In the genomic region with DNA sequence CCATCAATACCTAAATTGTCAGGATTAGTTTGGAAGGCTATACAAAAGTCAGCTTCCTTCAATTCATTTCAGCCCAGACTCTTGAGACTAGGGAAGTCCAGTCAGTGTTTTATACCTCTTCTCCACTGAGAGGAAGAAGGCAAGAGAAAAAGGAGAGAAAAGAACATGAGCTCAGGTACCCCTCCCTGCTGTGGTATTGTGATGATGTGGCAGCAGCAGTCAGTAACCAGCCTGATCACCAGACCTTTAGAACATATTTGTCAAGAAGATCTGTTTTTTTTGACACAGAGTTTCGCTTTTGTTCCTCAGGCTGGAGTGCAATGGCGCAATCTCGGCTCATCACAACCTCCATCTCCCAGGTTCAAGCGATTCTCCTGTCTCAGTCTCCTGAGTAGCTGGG, we compare ENCODE assay signal across 35 cellular contexts. TPM values are rescaled to one million over a fixed set of nuclear protein-coding genes. Genes with fewer than 3 reads are reported as not detected.
DNase-seq lines count a peak whose midpoint lies in the region; ATAC-seq, FAIRE-seq and TF ChIP-seq lines count a peak whose summit lies in the region.
"Had no signal": no experiment of that assay in that cellular context is flagged by ENCODE, and none has a peak within 500 bp of the region (broad histone marks: within the 10 kb centered on the region; RNA-seq: fewer than 3 reads in every experiment).

No MANE protein-coding gene starts in this region.

- H3K36me3 ChIP-seq in GM12878 (ENCODE audit: control insufficient read depth in 2 of 2, insufficient read depth in 2 of 2, low read length in 1 of 2): peaks cover 0 to 20% of the 10 kb centered on the region in 2 experiments; a peak in 2 of 4 replicates
- peaks cover 97% of the 10 kb centered on the region for H3K36me3 ChIP-seq in lower lobe of right lung
- H3K36me3 ChIP-seq in upper lobe of left lung: peaks cover 17 to 95% (median 48%) of the 10 kb centered on the region in 4 donors

- in situ Hi-C loops in GM12878 (cut with MboI): no loop called here

- H3K9ac ChIP-seq in GM12878 (ENCODE audit: control insufficient read depth, insufficient read depth, low read length): no peak overlapping the region

- TF ChIP-seq EP300 in GM12878 (IDR thresholded peaks at IDR 0.05; ENCODE audit: borderline replicate concordance in 1 of 2, control insufficient read depth in 1 of 2, low read depth in 2 of 2, low read length in 2 of 2) (no peak), upper lobe of left lung (IDR thresholded peaks at IDR 0.05) (no peak)

- H3K4me3 Mint-ChIP-seq in activated CD4-positive, alpha-beta memory T cell treated with anti-CD3 and anti-CD28 coated beads, Interleukin-2, amount 10 ng/mL, durations not matched to agents 7 days and 5 days: no peak overlapping the region
- no peak overlapping the region for H3K4me3 Mint-ChIP-seq in activated CD4-positive, alpha-beta memory T cell treated with anti-CD3 and anti-CD28 coated beads for 36 hours
- H3K4me3 Mint-ChIP-seq: activated CD8-positive, alpha-beta memory T cell treated with anti-CD3 and anti-CD28 coated beads, Interleukin-2, amount 10 ng/mL, durations not matched to agents 7 days and 5 days; activated T-cell treated with anti-CD3 and anti-CD28 coated beads, Interleukin-2, amount 50 U/mL, for 72 hours; CD8-positive, alpha-beta T cell; HFFc6; natural killer cell; T-helper 1 cell treated with Interleukin-12 subunit alpha and Interleukin-12 subunit beta and Interleukin-4 antibody, amounts not matched to agents 30 μg/mL and 1 μg/mL, for 36 hours had no signal

- H3K9me3 ChIP-seq in GM12878 (replicated peaks; ENCODE audit: control insufficient read depth, insufficient read depth, low read length) (no peaks in the 10 kb centered on the region), lower lobe of right lung (no peaks in the 10 kb centered on the region), upper lobe of left lung (no peaks in the 10 kb centered on the region)

- no peak overlapping the region for H3K4me2 ChIP-seq in GM12878 (ENCODE audit: control insufficient read depth, insufficient read depth)

- CTCF ChIA-PET in activated CD4-positive, alpha-beta memory T cell treated with anti-CD3 and anti-CD28 coated beads, Interleukin-2, amount 10 ng/mL, durations not matched to agents 7 days and 5 days (lab: Charles Lee): no interaction called here
- CTCF ChIA-PET in activated CD4-positive, alpha-beta memory T cell treated with anti-CD3 and anti-CD28 coated beads for 36 hours (lab: Charles Lee): interaction anchor here (0.6 kb wide), 1 partner anchor 310 kb away, joined by 3 read pairs; no protein-coding TSS in a partner anchor
- CTCF ChIA-PET in GM12878 (lab: Yijun Ruan, JAX): interaction anchor here (0.9 kb wide), 1 partner anchor 10 kb away, joined by 3 read pairs; no protein-coding TSS in a partner anchor

- H3K4me3 ChIP-seq in GM12878 (no peak overlapping the region), lower lobe of right lung (no peak overlapping the region), upper lobe of left lung (no peak overlapping the region)

- SMC1A ChIA-PET in GM12878 (lab: Charles Lee; ENCODE audit: uncharacterized antibody, unreplicated experiment): interaction anchor here (0.8 kb wide), 1 partner anchor 22 kb away, joined by 3 read pairs; no protein-coding TSS in a partner anchor

- no peak for DNase-seq in activated CD4-positive, alpha-beta memory T cell treated with anti-CD3 and anti-CD28 coated beads, Interleukin-2, amount 10 ng/mL, durations not matched to agents 7 days and 5 days
- no peak for DNase-seq in activated CD4-positive, alpha-beta memory T cell treated with anti-CD3 and anti-CD28 coated beads for 36 hours
- DNase-seq in GM12878 (ENCODE audit: low read depth, low spot score): no peak
- DNase-seq in lower lobe of right lung: no peak
- no peak for DNase-seq in upper lobe of left lung
- DNase-seq in activated effector memory CD4-positive, alpha-beta T cell treated with Interleukin-2 at 50 U/mL for 16 hours: no peak
- no peak for DNase-seq in GM20000 (ENCODE audit: low spot score)
- no peak for DNase-seq in NCI-H69 (lab: John Stamatoyannopoulos, UW)
- DNase-seq: activated CD4-positive, alpha-beta T cell treated with anti-CD3 and anti-CD28 coated beads, Interleukin-2, amount 50 U/mL, for 1 hour; activated CD4-positive, CD25-positive, alpha-beta regulatory T cell; activated CD8-positive, alpha-beta memory T cell treated with anti-CD3 and anti-CD28 coated beads, Interleukin-2, amount 10 ng/mL, durations not matched to agents 7 days and 5 days; activated naive CD4-positive, alpha-beta T cell treated with Interleukin-2 at 50 U/mL for 16 hours; activated T-cell treated with anti-CD3 and anti-CD28 coated beads, Interleukin-2, amount 50 U/mL, for 72 hours; anterior cingulate cortex; CD8-positive, alpha-beta T cell; effector CD4-positive, alpha-beta T cell; glutamatergic neuron; GOT3; HFFc6; IMR-90; left ventricle myocardium superior; natural killer cell; NCI-H1092 treated with DMSO at 0.1 percent for 48 hours; NCI-H1694 treated with DMSO at 0.1 percent for 48 hours; NCI-H446 treated with DMSO at 0.1 percent for 48 hours; NCI-H82; occipital lobe; OCI-M1; stimulated activated naive CD4-positive, alpha-beta T cell treated with Interleukin-2 at 50 U/mL for 16 hours had no signal

- TSS peak; percentile 50 for BruUV-seq in GM12878 (replicated peaks; lab: Mats Ljungman, UMichigan)

- 100% methylated on average over 4 of the region's 4 CpGs for WGBS in GM12878 (ENCODE audit: insufficient coverage, insufficient replicate concordance, low lambda C conversion rate, missing lambda C conversion rate)
- WGBS in upper lobe of left lung, 2 donors: 89 to 92% methylated on average over 4 of the region's 4 CpGs

- H3K27ac Mint-ChIP-seq in activated CD4-positive, alpha-beta memory T cell treated with anti-CD3 and anti-CD28 coated beads, Interleukin-2, amount 10 ng/mL, durations not matched to agents 7 days and 5 days: peak overlapping the region; percentile 2
- H3K27ac Mint-ChIP-seq in activated CD4-positive, alpha-beta memory T cell treated with anti-CD3 and anti-CD28 coated beads for 36 hours: no peak overlapping the region
- H3K27ac Mint-ChIP-seq: activated CD8-positive, alpha-beta memory T cell treated with anti-CD3 and anti-CD28 coated beads, Interleukin-2, amount 10 ng/mL, durations not matched to agents 7 days and 5 days; activated T-cell treated with anti-CD3 and anti-CD28 coated beads, Interleukin-2, amount 50 U/mL, for 72 hours; HFFc6; T-helper 1 cell treated with Interleukin-12 subunit alpha and Interleukin-12 subunit beta and Interleukin-4 antibody, amounts not matched to agents 30 μg/mL and 1 μg/mL, for 36 hours had no signal

- no peaks in the 10 kb centered on the region for H3K4me1 ChIP-seq in GM12878 (ENCODE audit: control insufficient read depth, insufficient read depth, low read length)
- no peaks in the 10 kb centered on the region for H3K4me1 ChIP-seq in lower lobe of right lung
- H3K4me1 ChIP-seq in upper lobe of left lung: no peaks in the 10 kb centered on the region

- H3K9me3 Mint-ChIP-seq in activated CD4-positive, alpha-beta memory T cell treated with anti-CD3 and anti-CD28 coated beads, Interleukin-2, amount 10 ng/mL, durations not matched to agents 7 days and 5 days: no peaks in the 10 kb centered on the region
- no peaks in the 10 kb centered on the region for H3K9me3 Mint-ChIP-seq in activated CD4-positive, alpha-beta memory T cell treated with anti-CD3 and anti-CD28 coated beads for 36 hours
- H3K9me3 Mint-ChIP-seq: activated T-cell treated with anti-CD3 and anti-CD28 coated beads, Interleukin-2, amount 50 U/mL, for 72 hours; CD8-positive, alpha-beta T cell; HFFc6; natural killer cell; T-helper 1 cell treated with Interleukin-12 subunit alpha and Interleukin-12 subunit beta and Interleukin-4 antibody, amounts not matched to agents 30 μg/mL and 1 μg/mL, for 36 hours had no signal

- no peaks in the 10 kb centered on the region for H3K4me1 Mint-ChIP-seq in activated CD4-positive, alpha-beta memory T cell treated with anti-CD3 and anti-CD28 coated beads, Interleukin-2, amount 10 ng/mL, durations not matched to agents 7 days and 5 days
- no peaks in the 10 kb centered on the region for H3K4me1 Mint-ChIP-seq in activated CD4-positive, alpha-beta memory T cell treated with anti-CD3 and anti-CD28 coated beads for 36 hours (ENCODE audit: low read depth)
- H3K4me1 Mint-ChIP-seq: activated CD8-positive, alpha-beta memory T cell treated with anti-CD3 and anti-CD28 coated beads, Interleukin-2, amount 10 ng/mL, durations not matched to agents 7 days and 5 days; natural killer cell had no signal

- no peak overlapping the region for H2AFZ ChIP-seq in GM12878 (ENCODE audit: control insufficient read depth, low read depth, low read length)

- no peak for FAIRE-seq in GM12878 (lab: Jason Lieb, UNC)
- FAIRE-seq: A204.1, colon, islet of Langerhans, TTC549, urothelium cell line had no signal

- H4K20me1 ChIP-seq in GM12878 (ENCODE audit: control insufficient read depth, insufficient read depth): no peaks in the 10 kb centered on the region

- ATAC-seq in GM12878: no peak
- ATAC-seq in lower lobe of right lung: peak; percentile 69
- ATAC-seq in upper lobe of left lung (ENCODE audit: low FRiP score in 2 of 2): peak in 1 of 2 donors; percentile 46
- ATAC-seq: activated CD8-positive, alpha-beta memory T cell treated with anti-CD3 and anti-CD28 coated beads, Interleukin-2, amount 10 ng/mL, durations not matched to agents 7 days and 5 days; activated T-cell treated with anti-CD3 and anti-CD28 coated beads, Interleukin-2, amount 50 U/mL, for 72 hours; CD8-positive, alpha-beta T cell; left ventricle myocardium superior; natural killer cell had no signal

- no peaks in the 10 kb centered on the region for H3K79me2 ChIP-seq in GM12878 (ENCODE audit: control insufficient read depth, insufficient read depth, low read length)

- POLR2A ChIA-PET in activated CD4-positive, alpha-beta memory T cell treated with anti-CD3 and anti-CD28 coated beads, Interleukin-2, amount 10 ng/mL, durations not matched to agents 7 days and 5 days (lab: Charles Lee): interaction anchor here (1.1 kb wide), 1 partner anchor 21 kb away, joined by 7 read pairs; a partner anchor contains a TSS
- POLR2A ChIA-PET in activated CD4-positive, alpha-beta memory T cell treated with anti-CD3 and anti-CD28 coated beads for 36 hours (lab: Charles Lee): no interaction called here
- POLR2A ChIA-PET in GM12878 (lab: Charles Lee): no interaction called here

- RAD21 ChIA-PET in GM12878 (lab: Charles Lee; ENCODE audit: unreplicated experiment): no interaction called here

- TF ChIP-seq RAD21 in GM12878 (IDR thresholded peaks at IDR 0.05; ENCODE audit: insufficient read depth, low read depth, low read length): no peak

- TF ChIP-seq POLR2A in GM12878 (IDR thresholded peaks at IDR 0.05; ENCODE audit: low read depth, low read length) (no peak), upper lobe of left lung (IDR thresholded peaks at IDR 0.05) (no peak)

- no peak overlapping the region for H3K27ac ChIP-seq in GM12878 (ENCODE audit: control insufficient read depth, insufficient read depth)
- H3K27ac ChIP-seq in lower lobe of right lung: peak overlapping the region; percentile 66
- peak overlapping the region in 3 of 4 donors; percentile 40 to 59 (median 42) for H3K27ac ChIP-seq in upper lobe of left lung

- intact Hi-C loops in activated CD4-positive, alpha-beta memory T cell treated with anti-CD3 and anti-CD28 coated beads for 36 hours (cut with micrococcal nuclease): no loop called here
- intact Hi-C loops in GM12878 (cut with micrococcal nuclease; ENCODE audit: unreplicated experiment): no loop called here
- intact Hi-C loops in lower lobe of right lung (cut with DNase I): no loop called here

- TF ChIP-seq CTCF in GM12878 (IDR thresholded peaks at IDR 0.05 in 2 of 3, conservative IDR thresholded peaks at IDR 0.05 in 1 of 3; ENCODE audit: control insufficient read depth in 2 of 3, extremely low read depth in 1 of 3, insufficient read depth in 1 of 3, low read depth in 3 of 3, low read length in 3 of 3) (no peak), lower lobe of right lung (IDR thresholded peaks at IDR 0.05) (no peak), upper lobe of left lung (IDR thresholded peaks at IDR 0.05) (no peak), GM20000 (IDR thresholded peaks at IDR 0.05; ENCODE audit: extremely low read depth, missing control alignments) (no peak)

- no peaks in the 10 kb centered on the region for H3K27me3 ChIP-seq in GM12878 (replicated peaks in 1 of 2; ENCODE audit: control insufficient read depth in 2 of 2, insufficient read depth in 2 of 2, low read length in 1 of 2)
- H3K27me3 ChIP-seq in lower lobe of right lung (ENCODE audit: low read depth): no peaks in the 10 kb centered on the region
- H3K27me3 ChIP-seq in upper lobe of left lung: no peaks in the 10 kb centered on the region

- peaks cover 6% of the 10 kb centered on the region for H3K36me3 Mint-ChIP-seq in activated CD4-positive, alpha-beta memory T cell treated with anti-CD3 and anti-CD28 coated beads, Interleukin-2, amount 10 ng/mL, durations not matched to agents 7 days and 5 days (ENCODE audit: low read depth)
- peaks cover 7% of the 10 kb centered on the region for H3K36me3 Mint-ChIP-seq in activated CD4-positive, alpha-beta memory T cell treated with anti-CD3 and anti-CD28 coated beads for 36 hours

- H3K27me3 Mint-ChIP-seq in activated CD4-positive, alpha-beta memory T cell treated with anti-CD3 and anti-CD28 coated beads, Interleukin-2, amount 10 ng/mL, durations not matched to agents 7 days and 5 days: no peaks in the 10 kb centered on the region
- no peaks in the 10 kb centered on the region for H3K27me3 Mint-ChIP-seq in activated CD4-positive, alpha-beta memory T cell treated with anti-CD3 and anti-CD28 coated beads for 36 hours
- H3K27me3 Mint-ChIP-seq: activated CD8-positive, alpha-beta memory T cell treated with anti-CD3 and anti-CD28 coated beads, Interleukin-2, amount 10 ng/mL, durations not matched to agents 7 days and 5 days had no signal

RNA-seq across cellular contexts. Expression of a gene that starts 21.2 kb away (rescaled TPM):
- total RNA-seq in activated CD4-positive, alpha-beta memory T cell treated with anti-CD3 and anti-CD28 coated beads, Interleukin-2, amount 10 ng/mL, durations not matched to agents 7 days and 5 days: 100 to 1,000 TPM; 951 to 981 TPM
- total RNA-seq in activated CD4-positive, alpha-beta memory T cell treated with anti-CD3 and anti-CD28 coated beads for 36 hours: 1,000 to 10,000 TPM; 1,729 to 1,745 TPM
- 290 and 297 TPM in 2 replicates for total RNA-seq in GM12878 (2013; cell fraction: nucleolus; rRNA removed)
- 1,847 and 2,181 TPM in 2 replicates for total RNA-seq in GM12878 (2014; rRNA removed)
- 1,677 and 1,691 TPM in 2 replicates for total RNA-seq in GM12878 (2014; rRNA removed; fragmentation: Illumina TruSeq; extraction: Trizol)
- total RNA-seq in GM12878 (2021): 1,514 and 1,539 TPM in 2 replicates
- polyA plus RNA-seq in GM12878 (2011; ENCODE audit: low read depth): 3,035 TPM
- 1,641 and 1,836 TPM in 2 replicates for polyA plus RNA-seq in GM12878 (2011; rRNA removed)
- polyA plus RNA-seq in GM12878 (2011; cell fraction: cytosol; rRNA removed): 1,423 and 1,787 TPM in 2 replicates
- polyA plus RNA-seq in GM12878 (2011; cell fraction: nucleus; rRNA removed): 384 and 495 TPM in 2 replicates
- polyA plus RNA-seq in GM12878 (2012): 3,263 and 3,331 TPM in 2 replicates
- polyA plus RNA-seq in GM12878 (2014; fragmentation: Illumina TruSeq; extraction: Trizol): 1,719 and 1,844 TPM in 2 replicates
- 1,000 to 10,000 TPM; 4,150 to 4,753 TPM for polyA plus RNA-seq in GM12878 (2014; fragmentation: Nextera tagmentation; extraction: Ambion mirVana)
- 2,041 and 2,143 TPM in 2 replicates for polyA plus RNA-seq in GM12878 (2014; rRNA removed)
- polyA plus RNA-seq in GM12878 (2016; fragmentation: Nextera tagmentation; extraction: Ambion mirVana): 1,000 to 10,000 TPM; 2,207 to 2,259 TPM
- polyA minus RNA-seq in GM12878 (2011; rRNA and poly(A)+ RNA removed): 647 and 815 TPM in 2 replicates
- polyA minus RNA-seq in GM12878 (2011; cell fraction: cytosol; rRNA and poly(A)+ RNA removed): 191 and 269 TPM in 2 replicates
- 206 and 295 TPM in 2 replicates for polyA minus RNA-seq in GM12878 (2011; cell fraction: nucleus; rRNA and poly(A)+ RNA removed)
- total RNA-seq in lower lobe of right lung: 835 TPM
- total RNA-seq in upper lobe of left lung: 1,000 to 10,000 TPM in 1 of 6 donors, 100 to 1,000 TPM in 5; 263 to 1,313 (median 751) TPM
